8 cellular contexts compared by ENCODE assay signal in genomic region chr6:158518196-158519127, GRCh38. TPM values are rescaled to one million over a fixed set of nuclear protein-coding genes. Genes with fewer than 3 reads are reported as not detected.
DNase-seq lines count a peak whose midpoint lies in the region; ATAC-seq and TF ChIP-seq lines count a peak whose summit lies in the region.

No MANE protein-coding gene starts in this region.

- no peaks in the 10 kb centered on the region for H3K9me3 ChIP-seq in HUES64 (ENCODE audit: insufficient read depth, low read depth, low read length)
- no peaks in the 10 kb centered on the region for H3K9me3 ChIP-seq in PC-3 (ENCODE audit: low read length)
- no peaks in the 10 kb centered on the region for H3K9me3 ChIP-seq in uterus

- H3K27ac ChIP-seq in HUES64 (ENCODE audit: low read depth, low read length) (no peak overlapping the region), PC-3 (ENCODE audit: low read length) (peak overlapping the region; percentile 47), uterus (no peak overlapping the region)

- CTCF ChIA-PET in PC-3 (lab: Charles Lee): interaction anchor here (0.6 to 1.0 kb wide), 5 partner anchors 16 to 304 kb away, joined by 3 to 10 read pairs (median 3); no protein-coding TSS in a partner anchor

- WGBS in HUES64: 12% methylated on average over 17 of the region's 18 CpGs

- H3K9ac ChIP-seq in HUES64 (ENCODE audit: low read depth, low read length) (peak overlapping the region; percentile 34; the same call in 1 of the 2 replicates), PC-3 (ENCODE audit: low read length) (no peak overlapping the region)

- DNase-seq in EL (peak; percentile 89), PC-3 (peak; percentile 71), foreskin fibroblast (peak; percentile 76 to 88), nucleus accumbens (lab: John Stamatoyannopoulos, UW) (peak in 40 of 56 donors; percentile 18 to 75 (median 48)), uterus (peak; percentile 44 to 52)
- DNase-seq in activated T-helper 9 cell treated with anti-CD3 and anti-CD28 coated beads, Interleukin-2, amount 50 U/mL, for 16 hours (ENCODE audit: low read depth): peak; percentile 30

- intact Hi-C loops in PC-3 (cut with micrococcal nuclease) (loop anchor here (1.0 kb wide), 1 partner anchor 297 kb away; no protein-coding TSS in a partner anchor), uterus (cut with DNase I; ENCODE audit: low total_unique reads) (no loop called here)

- POLR2A ChIA-PET in PC-3 (lab: Charles Lee; ENCODE audit: unreplicated experiment): no interaction called here

- peak overlapping the region; percentile 83 for H3K4me2 ChIP-seq in PC-3 (ENCODE audit: low read length)

- no peaks in the 10 kb centered on the region for H4K20me1 ChIP-seq in PC-3 (ENCODE audit: low read length)

- H3K79me2 ChIP-seq in PC-3 (ENCODE audit: low read length): no peaks in the 10 kb centered on the region

- TF ChIP-seq POLR2A in uterus (IDR thresholded peaks at IDR 0.05): no peak

- peak overlapping the region; percentile 85 for H2AFZ ChIP-seq in PC-3 (ENCODE audit: low read length)

- H3K4me1 ChIP-seq in HUES64 (ENCODE audit: insufficient read depth, low read length) (peaks cover 12% of the 10 kb centered on the region), PC-3 (ENCODE audit: insufficient read depth, low read length) (peaks cover 6% of the 10 kb centered on the region; the same call in 1 of the 2 replicates), uterus (no peaks in the 10 kb centered on the region)

- H3F3A ChIP-seq in PC-3 (ENCODE audit: low read length, unreplicated experiment): no peaks in the 10 kb centered on the region

- H3K36me3 ChIP-seq in HUES64 (ENCODE audit: insufficient read depth, low read length) (no peaks in the 10 kb centered on the region), PC-3 (ENCODE audit: low read depth, low read length) (no peaks in the 10 kb centered on the region), uterus (no peaks in the 10 kb centered on the region)

- H3K9me2 ChIP-seq in PC-3 (replicated peaks; ENCODE audit: low read length): no peaks in the 10 kb centered on the region

- H3K27me3 ChIP-seq in HUES64 (ENCODE audit: insufficient read depth, low read length): no peaks in the 10 kb centered on the region
- no peaks in the 10 kb centered on the region for H3K27me3 ChIP-seq in PC-3 (ENCODE audit: low read length)
- H3K27me3 ChIP-seq in uterus: no peaks in the 10 kb centered on the region

- no TSS peak for BruUV-seq in PC-3 (replicated peaks; lab: Mats Ljungman, UMichigan)

- peak; percentile 71 for ATAC-seq in GM21576 (IDR thresholded peaks at IDR 0.05; ENCODE audit: unreplicated experiment)
- ATAC-seq in PC-3: peak; percentile 95

- H3K4me3 ChIP-seq in HUES64 (ENCODE audit: low read length) (peak overlapping the region; percentile 50), PC-3 (ENCODE audit: low read length) (peak overlapping the region; percentile 65), foreskin fibroblast (ENCODE audit: low read depth in 1 of 2, low read length in 2 of 2) (peak overlapping the region; percentile 27 to 51), uterus (peak overlapping the region; percentile 2 to 4)

- peak; percentile 73 for TF ChIP-seq CTCF in PC-3 (conservative IDR thresholded peaks at IDR 0.05; ENCODE audit: low read depth, low read length)
- TF ChIP-seq CTCF in foreskin fibroblast (IDR thresholded peaks at IDR 0.05; ENCODE audit: low read depth, low read length): peak; percentile 73
- peak; percentile 39 to 59 (median 54) for TF ChIP-seq CTCF in uterus (IDR thresholded peaks at IDR 0.05)

RNA-seq across cellular contexts. Expression of gene TMEM181, which starts 41.4 kb away (rescaled TPM):
- polyA plus RNA-seq in HUES64 (2013, experiment 1 of 2): 11.7 TPM
- 14.6 TPM for polyA plus RNA-seq in HUES64 (2013, experiment 2 of 2)
- total RNA-seq in PC-3 (2014; rRNA removed): 10.4 and 13.7 TPM in 2 replicates
- total RNA-seq in uterus: 10 to 100 TPM; 17.6 to 36.6 (median 28.8) TPM

Comparison
In these comparisons a context has a peak if more than half of its experiments do, and no peak if none do; other contexts are left out.
1. DNase-seq: peak in every context shown above with its lines; median percentile 89 in EL; 82 in foreskin fibroblast; 71 in PC-3; 48 in nucleus accumbens; 48 in uterus; 30 in activated T-helper 9 cell treated with anti-CD3 and anti-CD28 coated beads, Interleukin-2, amount 50 U/mL, for 16 hours.
2. H3K4me3 ChIP-seq: peak in every context shown above with its lines; median percentile 65 in PC-3; 50 in HUES64; 39 in foreskin fibroblast; 3 in uterus.